In genomic region chr3:78992830-78993229, GRCh38 we compare ENCODE assay signal across 20 cellular contexts.
"Had no signal": no experiment of that assay in that cellular context is flagged by ENCODE, and none has a peak within 500 bp of the region (broad histone marks: within the 10 kb centered on the region; RNA-seq: fewer than 3 reads in every experiment).

No MANE protein-coding gene starts in this region.

- H3K27ac Mint-ChIP-seq: naive B cell, type B pancreatic cell had no signal

- H3K36me3 ChIP-seq: sigmoid colon, stomach, thyroid gland had no signal

- H3K27me3 ChIP-seq: dorsolateral prefrontal cortex, sigmoid colon, stomach, thyroid gland had no signal

- H3K36me3 Mint-ChIP-seq: naive B cell had no signal

- H3K4me3 ChIP-seq: dorsolateral prefrontal cortex, sigmoid colon, skin epidermis, stomach, thyroid gland had no signal

- H3K4me1 Mint-ChIP-seq: naive B cell had no signal

- H3K4me1 ChIP-seq: sigmoid colon, thyroid gland had no signal

- H3K9me3 ChIP-seq: thyroid gland had no signal

- H3K27me3 Mint-ChIP-seq: naive B cell, type B pancreatic cell had no signal

- FAIRE-seq: islet of Langerhans, urothelium cell line had no signal

- H3K27ac ChIP-seq: sigmoid colon, skin epidermis, stomach, thyroid gland had no signal

- DNase-seq: cortex of kidney; dorsolateral prefrontal cortex; effector CD8-positive, alpha-beta T cell; foreskin melanocyte; head of caudate nucleus; hippocampal formation; kidney glomerular epithelial cell; mesendoderm; naive B cell; posterior cingulate gyrus; sigmoid colon; stimulated activated CD4-positive, alpha-beta T cell treated with anti-CD3 and anti-CD28 coated beads, Interleukin-12 subunit alpha, Interleukin-12 subunit beta, amount 100 ng/mL, for 4 hours; stimulated activated naive CD4-positive, alpha-beta T cell; stomach; substantia nigra; thyroid gland had no signal

- H3K4me3 Mint-ChIP-seq: naive B cell, type B pancreatic cell had no signal

- H3K9me3 Mint-ChIP-seq: type B pancreatic cell had no signal
